In genomic region chr5:59433174-59433573, GRCh38 we compare ENCODE assay signal across 14 cellular contexts.
A peak's percentile ranks its signal among the peaks of the same experiment; 100 is the strongest.
DNase-seq lines count a peak whose midpoint lies in the region; TF ChIP-seq lines count a peak whose summit lies in the region.
"Had no signal": no experiment of that assay in that cellular context is flagged by ENCODE, and none has a peak within 500 bp of the region (broad histone marks: within the 10 kb centered on the region; RNA-seq: fewer than 3 reads in every experiment).

No MANE protein-coding gene starts in this region.

- no peaks in the 10 kb centered on the region for H3K27me3 Mint-ChIP-seq in nephron (ENCODE audit: low read depth)
- peaks cover 6% of the 10 kb centered on the region for H3K27me3 Mint-ChIP-seq in activated naive CD8-positive, alpha-beta T cell treated with anti-CD3 and anti-CD28 coated beads for 36 hours
- H3K27me3 Mint-ChIP-seq: B cell had no signal

- TF ChIP-seq CTCF in nephron (IDR thresholded peaks at IDR 0.05; ENCODE audit: unreplicated experiment in 3 of 3), result no peak

- no peaks in the 10 kb centered on the region for H3K9me3 Mint-ChIP-seq in nephron
- H3K9me3 Mint-ChIP-seq in activated naive CD8-positive, alpha-beta T cell treated with anti-CD3 and anti-CD28 coated beads for 36 hours, result no peaks in the 10 kb centered on the region
- H3K9me3 Mint-ChIP-seq: CD4-positive, alpha-beta T cell; CD8-positive, alpha-beta T cell had no signal

- H3K4me1 Mint-ChIP-seq in nephron, result peaks cover 31% of the 10 kb centered on the region
- H3K4me1 Mint-ChIP-seq in activated naive CD8-positive, alpha-beta T cell treated with anti-CD3 and anti-CD28 coated beads for 36 hours, result no peaks in the 10 kb centered on the region

- no peaks in the 10 kb centered on the region for H3K36me3 Mint-ChIP-seq in nephron (ENCODE audit: low read depth)
- H3K36me3 Mint-ChIP-seq in activated naive CD8-positive, alpha-beta T cell treated with anti-CD3 and anti-CD28 coated beads for 36 hours, result no peaks in the 10 kb centered on the region
- H3K36me3 Mint-ChIP-seq: CD8-positive, alpha-beta T cell had no signal

- in situ Hi-C loops in G401 (cut with HindIII; ENCODE audit: low sequenced_read_pairs), result no loop called here

- no peak overlapping the region for H3K4me3 Mint-ChIP-seq in nephron
- H3K4me3 Mint-ChIP-seq in activated naive CD8-positive, alpha-beta T cell treated with anti-CD3 and anti-CD28 coated beads for 36 hours, result no peak overlapping the region
- H3K4me3 Mint-ChIP-seq: B cell; CD4-positive, alpha-beta T cell; CD8-positive, alpha-beta T cell had no signal

- peak; percentile 39 for DNase-seq in NCI-H82 (lab: John Stamatoyannopoulos, UW)
- DNase-seq in NCI-H82 treated with DMSO at 0.1 percent for 48 hours (lab: John Stamatoyannopoulos, UW; ENCODE audit: unreplicated experiment), result no peak
- peak; percentile 6 for DNase-seq in G401 (ENCODE audit: low spot score)
- DNase-seq in activated naive CD8-positive, alpha-beta T cell treated with anti-CD3 and anti-CD28 coated beads for 36 hours, result no peak
- DNase-seq in iPS-NIHi7 (ENCODE audit: extremely low spot score), result no peak
- DNase-seq: AML-193; Caco-2; Calu3; CD4-positive, alpha-beta T cell; CD8-positive, alpha-beta T cell; DMS79 treated with DMSO at 0.1 percent for 48 hours; GDM1 had no signal

- peak overlapping the region in 2 of 3 experiments; percentile 7 to 72 for H3K27ac Mint-ChIP-seq in nephron
- no peak overlapping the region for H3K27ac Mint-ChIP-seq in activated naive CD8-positive, alpha-beta T cell treated with anti-CD3 and anti-CD28 coated beads for 36 hours
- H3K27ac Mint-ChIP-seq: B cell; CD4-positive, alpha-beta T cell; CD8-positive, alpha-beta T cell had no signal

Comparison
In these comparisons a context has a peak if more than half of its experiments do, and no peak if none do; other contexts are left out.
1. DNase-seq: peak in NCI-H82 (single experiment) and G401 (single experiment); none in NCI-H82 treated with DMSO at 0.1 percent for 48 hours (single experiment), activated naive CD8-positive, alpha-beta T cell treated with anti-CD3 and anti-CD28 coated beads for 36 hours (single experiment) and iPS-NIHi7 (single experiment).